2 cellular contexts compared by ENCODE assay signal in the genomic region with DNA sequence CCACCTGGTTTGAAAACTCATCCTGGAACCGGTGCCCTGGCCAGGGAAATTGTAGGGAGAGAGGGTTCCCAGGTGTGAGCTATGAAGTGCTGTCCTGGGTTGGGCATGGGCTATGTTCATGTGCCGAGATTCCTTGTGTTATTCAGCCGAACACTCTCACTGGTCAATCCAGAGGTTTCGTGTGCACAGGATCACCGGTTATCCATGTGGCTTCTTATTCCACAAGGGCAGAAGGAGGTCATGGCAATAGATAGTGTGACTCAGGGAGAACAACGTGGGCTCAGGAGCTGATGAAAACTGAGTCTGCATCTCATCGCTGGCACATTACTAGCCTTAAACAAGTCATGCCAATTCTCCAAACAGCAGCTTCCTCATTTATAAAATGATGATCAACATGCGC.
TF ChIP-seq lines count a peak whose summit lies in the region.

No MANE protein-coding gene starts in this region.

TF ChIP-seq in A549, 52 proteins besides CTCF, POLR2A, EP300 and RAD21:
- TF ChIP-seq CEBPB (IDR thresholded peaks at IDR 0.05): no peak
- no peak for TF ChIP-seq MAZ (IDR thresholded peaks at IDR 0.05; ENCODE audit: borderline replicate concordance, low read depth, low read length)
- no peak for TF ChIP-seq MAX (IDR thresholded peaks at IDR 0.05)

TF ChIP-seq in IMR-90, 13 proteins besides CTCF, POLR2A, EP300 and RAD21:
- TF ChIP-seq ELK1 (IDR thresholded peaks at IDR 0.05; ENCODE audit: borderline replicate concordance, low read depth, low read length): no peak
